8 cellular contexts compared by ENCODE assay signal in the genomic region with DNA sequence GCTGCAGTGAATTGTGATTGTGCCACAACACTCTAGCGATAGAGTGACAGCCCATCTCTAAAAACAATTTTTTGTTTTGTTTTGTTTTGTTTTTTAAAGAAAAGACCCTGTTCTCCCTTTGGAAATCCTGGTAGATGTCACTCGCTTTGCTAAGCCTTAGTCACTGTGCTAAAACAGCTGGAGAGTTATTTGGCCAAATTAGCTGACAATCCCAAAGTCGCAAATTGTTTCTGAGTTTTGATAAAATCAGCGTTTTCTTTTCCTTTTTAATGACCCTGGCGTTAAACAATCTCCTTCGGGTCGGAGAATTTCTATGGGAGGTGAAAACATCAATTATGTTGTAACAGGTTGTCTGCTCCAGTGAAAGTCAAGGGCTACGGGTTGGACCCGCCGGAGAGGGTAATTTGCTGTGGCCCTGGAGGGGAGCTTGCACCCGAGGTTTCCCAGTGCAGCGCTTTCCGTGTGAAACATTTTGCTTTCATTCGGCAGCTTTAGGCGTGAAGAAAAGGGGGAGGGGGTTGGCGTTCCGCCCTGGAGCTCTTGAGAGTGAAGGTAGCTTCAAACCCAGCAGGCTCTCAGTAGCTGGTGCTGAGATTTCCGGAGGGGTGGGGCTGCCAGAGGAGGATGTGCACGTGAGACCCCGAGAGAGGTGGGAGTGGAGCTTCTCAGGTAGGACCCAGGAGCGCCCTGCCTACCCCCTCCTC.
DNase-seq lines count a peak whose midpoint lies in the region; ATAC-seq and TF ChIP-seq lines count a peak whose summit lies in the region.

No MANE protein-coding gene starts in this region.

- peaks cover 3 to 8% (median 5%) of the 10 kb centered on the region in 4 donors for H3K4me1 Mint-ChIP-seq in CD4-positive, alpha-beta memory T cell
- H3K4me1 Mint-ChIP-seq in endodermal cell = peaks cover 51% of the 10 kb centered on the region

- 6 to 13% methylated on average over 5 to 21 of the region's 21 CpGs for WGBS in endodermal cell (ENCODE audit: insufficient coverage in 1 of 2, insufficient read length in 1 of 2), 2 experiments

- H3K9me3 Mint-ChIP-seq in CD4-positive, alpha-beta memory T cell = no peaks in the 10 kb centered on the region
- no peaks in the 10 kb centered on the region for H3K9me3 Mint-ChIP-seq in endodermal cell

- intact Hi-C loops in CD4-positive, alpha-beta memory T cell (cut with micrococcal nuclease) = no loop called here

- H3K27me3 ChIP-seq in CD4-positive, alpha-beta memory T cell (ENCODE audit: insufficient read depth, low read length) = peaks cover 12% of the 10 kb centered on the region
- peaks cover 23% of the 10 kb centered on the region for H3K27me3 ChIP-seq in endodermal cell (ENCODE audit: control insufficient read depth, insufficient read depth, low read length, poor library complexity, severe bottlenecking)
- H3K27me3 ChIP-seq in muscle layer of duodenum (ENCODE audit: low read depth, low read length) = peaks cover 22% of the 10 kb centered on the region

- H3K4me1 ChIP-seq in CD4-positive, alpha-beta memory T cell (ENCODE audit: insufficient read depth, low read length) = no peaks in the 10 kb centered on the region
- peaks cover 20% of the 10 kb centered on the region for H3K4me1 ChIP-seq in endodermal cell (ENCODE audit: control insufficient read depth, insufficient read depth, low read length)
- H3K4me1 ChIP-seq in muscle layer of duodenum (ENCODE audit: control insufficient read depth in 1 of 2, insufficient read depth in 2 of 2, low read length in 2 of 2) = peaks cover 0 to 20% of the 10 kb centered on the region in 2 donors

- no peak for TF ChIP-seq CTCF in endodermal cell (conservative IDR thresholded peaks at IDR 0.05)

- CTCF ChIA-PET in CD4-positive, alpha-beta memory T cell (lab: Charles Lee; ENCODE audit: partially characterized antibody) = no interaction called here

- H3K36me3 Mint-ChIP-seq in CD4-positive, alpha-beta memory T cell = no peaks in the 10 kb centered on the region
- no peaks in the 10 kb centered on the region for H3K36me3 Mint-ChIP-seq in endodermal cell (ENCODE audit: low read depth)

- H3K9me3 ChIP-seq in CD4-positive, alpha-beta memory T cell (ENCODE audit: control insufficient read depth in 1 of 2, low read length in 2 of 2) = no peaks in the 10 kb centered on the region
- H3K9me3 ChIP-seq in endodermal cell (ENCODE audit: control insufficient read depth, low read length) = no peaks in the 10 kb centered on the region
- no peaks in the 10 kb centered on the region for H3K9me3 ChIP-seq in muscle layer of duodenum (ENCODE audit: control insufficient read depth in 1 of 2, low read length in 2 of 2)

- ATAC-seq in GM19452 (IDR thresholded peaks at IDR 0.05; ENCODE audit: unreplicated experiment) = no peak
- no peak for ATAC-seq in GM18511 (IDR thresholded peaks at IDR 0.05; ENCODE audit: unreplicated experiment)

- H3K9ac ChIP-seq in endodermal cell (ENCODE audit: extremely low read depth, low read length, poor library complexity, severe bottlenecking) = peak overlapping the region; percentile 42

- H3K4me3 ChIP-seq in CD4-positive, alpha-beta memory T cell (ENCODE audit: low read length in 2 of 2) = no peak overlapping the region
- H3K4me3 ChIP-seq in endodermal cell (ENCODE audit: low read length) (peak overlapping the region; percentile 91), muscle layer of duodenum (ENCODE audit: low read depth in 1 of 2, low read length in 2 of 2) (peak overlapping the region; percentile 68 to 79)

- H3K27ac ChIP-seq in CD4-positive, alpha-beta memory T cell (ENCODE audit: low read depth, low read length) = no peak overlapping the region
- H3K27ac ChIP-seq in endodermal cell (ENCODE audit: low read depth, low read length) = no peak overlapping the region
- no peak overlapping the region for H3K27ac ChIP-seq in muscle layer of duodenum (ENCODE audit: low read length)

- no peaks in the 10 kb centered on the region for H3K36me3 ChIP-seq in CD4-positive, alpha-beta memory T cell (ENCODE audit: insufficient read depth, low read length)
- H3K36me3 ChIP-seq in endodermal cell (ENCODE audit: control insufficient read depth, insufficient read depth, low read length) (peaks cover 4% of the 10 kb centered on the region), muscle layer of duodenum (ENCODE audit: control insufficient read depth in 1 of 2, insufficient read depth in 2 of 2, low read length in 2 of 2) (no peaks in the 10 kb centered on the region)

- peak overlapping the region in 6 of 8 donors; percentile 51 to 79 (median 62) for H3K4me3 Mint-ChIP-seq in CD4-positive, alpha-beta memory T cell
- H3K4me3 Mint-ChIP-seq in endodermal cell = peak overlapping the region; percentile 68

- DNase-seq in CD4-positive, alpha-beta memory T cell = no peak
- DNase-seq in NCI-H2029 (lab: John Stamatoyannopoulos, UW) = peak; percentile 55
- peak; percentile 93 for DNase-seq in endodermal cell
- DNase-seq in CD1c-positive myeloid dendritic cell (ENCODE audit: extremely low spot score) = no peak
- no peak for DNase-seq in AG08395 (ENCODE audit: low spot score)

- POLR2A ChIA-PET in CD4-positive, alpha-beta memory T cell (lab: Charles Lee; ENCODE audit: partially characterized antibody) = no interaction called here

- no peak overlapping the region for H3K27ac Mint-ChIP-seq in CD4-positive, alpha-beta memory T cell
- no peak overlapping the region for H3K27ac Mint-ChIP-seq in endodermal cell

- peaks cover 41 to 45% of the 10 kb centered on the region in 2 donors for H3K27me3 Mint-ChIP-seq in CD4-positive, alpha-beta memory T cell
- H3K27me3 Mint-ChIP-seq in endodermal cell (ENCODE audit: insufficient read depth) = peaks cover 73% of the 10 kb centered on the region

Comparison
In these comparisons a context has a peak if more than half of its experiments do, and no peak if none do; other contexts are left out.
1. DNase-seq: peak in NCI-H2029 (single experiment) and endodermal cell (single experiment); none in CD4-positive, alpha-beta memory T cell (0 of 5), CD1c-positive myeloid dendritic cell (single experiment) and AG08395 (single experiment).
2. H3K4me3 ChIP-seq: peak in endodermal cell (single experiment) and muscle layer of duodenum (2 of 2); none in CD4-positive, alpha-beta memory T cell (0 of 2).